In the genomic region with DNA sequence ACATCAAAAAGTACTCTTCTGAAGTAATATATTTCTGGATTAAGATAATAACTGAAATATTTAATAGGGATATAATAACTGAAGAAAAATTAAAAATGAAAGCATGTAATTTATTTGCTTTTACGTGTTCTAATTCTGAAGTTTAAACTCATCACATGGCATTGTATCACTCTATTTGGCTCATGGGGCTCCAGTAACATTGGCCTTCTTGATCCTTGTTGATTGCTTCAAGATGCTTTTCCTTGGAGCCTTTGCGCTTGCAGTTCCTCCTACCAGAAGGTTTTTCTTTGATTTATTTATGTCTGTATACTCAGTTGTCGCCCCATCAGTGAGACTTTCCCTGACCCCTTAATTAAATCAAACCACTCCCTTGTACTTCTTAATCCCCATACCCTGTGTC, we compare ENCODE assay signal across 26 cellular contexts.
"Had no signal": no experiment of that assay in that cellular context is flagged by ENCODE, and none has a peak within 500 bp of the region (broad histone marks: within the 10 kb centered on the region; RNA-seq: fewer than 3 reads in every experiment).

No MANE protein-coding gene starts in this region.

- DNase-seq: activated B cell treated with CpG ODN at 0.5 μM for 24 hours; activated CD4-positive, alpha-beta memory T cell treated with anti-CD3 and anti-CD28 coated beads for 36 hours; activated CD4-positive, alpha-beta T cell treated with anti-CD3 and anti-CD28 coated beads for 4 hours; activated CD4-positive, alpha-beta T cell treated with anti-CD3 and anti-CD28 coated beads, Interleukin-2, amount 50 U/mL, for 1 hour; activated CD4-positive, CD25-positive, alpha-beta regulatory T cell treated with anti-CD3 and anti-CD28 coated beads, Interleukin-2, amount 50 U/mL, for 72 hours; activated CD8-positive, alpha-beta memory T cell treated with anti-CD3 and anti-CD28 coated beads, Interleukin-2, amount 50 U/mL, for 4 hours; activated gamma-delta T cell treated with Interleukin-2 at 50 U/mL for 16 hours; activated naive CD4-positive, alpha-beta T cell treated with anti-CD3 and anti-CD28 coated beads for 36 hours; activated T-cell treated with anti-CD3 and anti-CD28 coated beads for 4 hours; activated T-cell treated with anti-CD3 and anti-CD28 coated beads, Interleukin-2, amount 50 U/mL, for 4 hours; anterior cingulate cortex; MM.1S; MV-4-11; NCI-H1092; NCI-H1436 treated with DMSO at 0.1 percent for 48 hours; NCI-H1694 treated with DMSO at 0.1 percent for 48 hours; NCI-H2029; NCI-H345; NCI-H524 treated with DMSO at 0.1 percent for 48 hours; SIG-M5; SW 1271; T-helper 1 cell; T-helper 2 cell; T-helper 9 cell had no signal

- ATAC-seq: activated naive CD4-positive, alpha-beta T cell treated with anti-CD3 and anti-CD28 coated beads, Interleukin-2, amount 50 U/mL, for 72 hours; activated T-cell treated with anti-CD3 and anti-CD28 coated beads, Interleukin-2, amount 50 U/mL, for 4 hours; Panc1 had no signal
